In the genomic region with DNA sequence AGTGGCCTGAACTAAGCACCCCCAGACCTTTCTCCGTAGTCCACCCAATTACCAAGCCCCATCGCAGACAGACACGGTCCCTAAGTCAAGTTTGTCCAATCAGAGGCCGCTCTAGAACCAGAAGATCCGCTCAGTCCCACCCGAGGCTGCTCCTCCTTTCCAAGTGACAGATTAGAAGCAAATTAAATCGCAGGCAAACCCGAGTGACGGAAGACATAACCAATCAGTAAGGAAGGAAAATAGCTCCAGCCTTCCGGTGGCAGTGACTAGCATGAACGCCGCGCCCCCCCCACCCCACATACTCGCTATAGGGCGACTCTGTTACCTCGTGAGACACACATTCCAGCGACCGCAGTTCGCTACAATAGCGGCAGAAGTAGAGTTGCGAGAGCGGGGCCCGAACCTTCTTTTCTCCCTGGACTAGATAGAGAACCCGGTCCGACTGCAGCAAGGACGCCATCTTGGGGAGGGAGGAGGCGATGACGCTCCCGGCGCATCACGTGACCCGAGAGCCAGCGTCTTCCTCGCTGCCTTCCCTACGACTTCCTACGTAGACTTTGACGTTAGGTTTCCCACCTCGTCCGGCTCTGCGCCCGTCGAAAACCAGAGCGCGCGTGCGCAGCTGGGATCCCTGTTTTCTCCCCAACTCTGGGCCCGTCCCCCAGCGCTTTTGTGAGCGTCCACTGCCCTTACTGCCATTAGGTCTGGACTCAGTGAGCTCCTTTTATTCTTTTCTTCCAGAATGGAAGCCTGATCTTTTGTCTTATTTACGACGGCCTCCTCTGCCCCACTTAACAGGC, we compare ENCODE assay signal across 8 cellular contexts.
DNase-seq lines count a peak whose midpoint lies in the region; ATAC-seq lines count a peak whose summit lies in the region.

Gene DCTN4 (minus strand): TSS at position 484 of the 800 bp plus-strand sequence. CDS start 24 bp downstream, at position 460.

- ATAC-seq in GM19043 (IDR thresholded peaks at IDR 0.05; ENCODE audit: low read depth, unreplicated experiment) (peak; percentile 96), HG03354 (IDR thresholded peaks at IDR 0.05; ENCODE audit: poor library complexity, severe bottlenecking, unreplicated experiment) (peak; percentile 99)

- DNase-seq in AG20443 (ENCODE audit: low spot score) (peak; percentile 96), NCI-H446 (lab: John Stamatoyannopoulos, UW) (peak; percentile 91 to 96), cerebellar cortex (ENCODE audit: low spot score) (peak; percentile 100), iris pigment epithelial cell (ENCODE audit: low read depth) (peak; percentile 100)
- peak; percentile 86 for DNase-seq in activated CD4-positive, CD25-positive, alpha-beta regulatory T cell treated with anti-CD3 and anti-CD28 coated beads, Interleukin-2, amount 50 U/mL, for 16 hours (ENCODE audit: low read depth, low spot score)
- peak; percentile 88 to 91 for DNase-seq in stimulated activated CD4-positive, alpha-beta T cell treated with anti-CD3 and anti-CD28 coated beads, Interleukin-12 subunit alpha, Interleukin-12 subunit beta, amount 100 ng/mL, for 24 hours (ENCODE audit: low read depth in 2 of 2)

Comparison
In these comparisons a context has a peak if more than half of its experiments do, and no peak if none do; other contexts are left out.
1. Peak in every context shown above with its lines: DNase-seq and ATAC-seq.